11 cellular contexts compared by ENCODE assay signal in the genomic region with DNA sequence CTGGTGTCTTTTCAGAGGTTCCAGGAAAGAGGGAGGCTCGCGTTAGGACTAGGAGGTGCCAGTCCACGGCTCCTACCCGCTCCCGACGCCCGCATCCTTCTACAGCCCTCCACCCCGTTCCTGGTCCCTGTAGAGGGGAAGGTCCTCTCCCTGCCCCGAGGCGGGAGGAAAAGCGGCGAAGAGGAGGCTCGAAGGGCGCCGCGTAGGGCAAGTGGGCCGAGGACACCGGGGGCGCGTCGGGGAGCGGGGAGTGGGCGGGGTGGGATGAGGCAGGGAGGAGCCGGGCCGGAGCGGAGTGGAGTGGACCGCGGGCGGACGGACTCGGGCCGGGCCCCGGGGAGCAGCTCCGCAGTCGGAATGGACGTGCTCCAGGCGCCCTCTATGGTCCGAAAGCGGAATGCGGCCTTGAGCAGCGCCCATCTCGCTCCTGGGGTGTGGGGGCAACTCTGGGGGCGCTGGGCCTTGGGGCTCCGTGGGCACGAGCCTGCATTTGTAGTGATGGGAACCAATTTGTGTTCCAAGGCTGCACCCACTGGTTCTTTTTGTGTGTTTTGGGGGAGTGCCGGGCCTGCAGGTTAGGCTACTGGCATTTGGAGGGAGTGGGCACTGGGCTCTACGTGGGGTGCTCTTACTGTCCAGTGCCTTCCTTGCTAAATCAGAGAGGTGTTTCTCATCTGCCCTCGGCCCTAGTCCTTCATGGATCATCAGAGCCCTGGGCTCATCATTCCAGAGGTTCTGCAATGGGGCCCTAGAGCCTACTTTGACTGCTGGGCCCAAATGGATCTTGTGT. TPM values are rescaled to one million over a fixed set of nuclear protein-coding genes. Genes with fewer than 3 reads are reported as not detected.
DNase-seq lines count a peak whose midpoint lies in the region; ATAC-seq, FAIRE-seq and TF ChIP-seq lines count a peak whose summit lies in the region.
"Had no signal": no experiment of that assay in that cellular context is flagged by ENCODE, and none has a peak within 500 bp of the region (broad histone marks: within the 10 kb centered on the region; RNA-seq: fewer than 3 reads in every experiment).

No MANE protein-coding gene starts in this region.

- H3K9me3 ChIP-seq in endothelial cell of umbilical vein (replicated peaks; ENCODE audit: control insufficient read depth, insufficient read depth, low read length) (no peaks in the 10 kb centered on the region), upper lobe of left lung (no peaks in the 10 kb centered on the region)

- peaks cover 1% of the 10 kb centered on the region for H3K9me3 Mint-ChIP-seq in activated naive CD4-positive, alpha-beta T cell treated with anti-CD3 and anti-CD28 coated beads for 36 hours

- no peak overlapping the region for H3K4me2 ChIP-seq in endothelial cell of umbilical vein (ENCODE audit: insufficient read depth, low read length)

- intact Hi-C loops in activated naive CD4-positive, alpha-beta T cell treated with anti-CD3 and anti-CD28 coated beads for 36 hours (cut with micrococcal nuclease): loop anchor here (5.0 kb wide), 1 partner anchor 851 kb away; a partner anchor contains a TSS
- intact Hi-C loops in endothelial cell of umbilical vein (cut with micrococcal nuclease): no loop called here

- no peak overlapping the region for H3K9ac ChIP-seq in endothelial cell of umbilical vein (replicated peaks; ENCODE audit: extremely low read depth, insufficient read depth, low read length)

- WGBS in upper lobe of left lung, 2 donors: 21% methylated on average over 17 to 48 of the region's 48 CpGs

- H3K4me1 ChIP-seq in endothelial cell of umbilical vein (ENCODE audit: control insufficient read depth, extremely low read depth, insufficient read depth, low read length) (no peaks in the 10 kb centered on the region), upper lobe of left lung (peaks cover 0 to 23% (median 12%) of the 10 kb centered on the region in 4 donors)

- H3K36me3 ChIP-seq in endothelial cell of umbilical vein (ENCODE audit: control insufficient read depth in 2 of 2, extremely low read depth in 1 of 2, insufficient read depth in 2 of 2, low read length in 2 of 2): no peaks in the 10 kb centered on the region
- no peaks in the 10 kb centered on the region for H3K36me3 ChIP-seq in upper lobe of left lung

- H2AFZ ChIP-seq in endothelial cell of umbilical vein (ENCODE audit: low read depth, low read length): no peak overlapping the region

- no peaks in the 10 kb centered on the region for H3K9me1 ChIP-seq in endothelial cell of umbilical vein (replicated peaks; ENCODE audit: control insufficient read depth, extremely low read depth, insufficient read depth, low read length)

- H3K4me3 ChIP-seq in endothelial cell of umbilical vein (replicated peaks in 1 of 3; ENCODE audit: insufficient read depth in 1 of 3, low read depth in 1 of 3, low read length in 3 of 3) (no peak overlapping the region), upper lobe of left lung (peak overlapping the region in 1 of 4 donors; percentile 13)

- TF ChIP-seq EP300 in upper lobe of left lung (IDR thresholded peaks at IDR 0.05): no peak

- H3K4me3 Mint-ChIP-seq in activated naive CD4-positive, alpha-beta T cell treated with anti-CD3 and anti-CD28 coated beads for 36 hours: no peak overlapping the region

- TF ChIP-seq CTCF in endothelial cell of umbilical vein (IDR thresholded peaks at IDR 0.05; ENCODE audit: extremely low read depth in 1 of 2, insufficient read depth in 1 of 2, low read depth in 1 of 2, low read length in 2 of 2) (peak; percentile 28 to 52), upper lobe of left lung (IDR thresholded peaks at IDR 0.05) (peak in 4 of 6 experiments; percentile 28 to 59 (median 38))

- DNase-seq in activated naive CD4-positive, alpha-beta T cell treated with anti-CD3 and anti-CD28 coated beads for 36 hours: peak; percentile 19
- DNase-seq in activated naive CD4-positive, alpha-beta T cell (lab: John Stamatoyannopoulos, UW): no peak
- DNase-seq in endothelial cell of umbilical vein (ENCODE audit: low read depth, low spot score): no peak
- DNase-seq in mesenteric fat pad (ENCODE audit: low spot score): peak; percentile 89
- DNase-seq in upper lobe of left lung: peak in 1 of 2 donors; percentile 85
- no peak for DNase-seq in activated CD4-positive, CD25-positive, alpha-beta regulatory T cell treated with anti-CD3 and anti-CD28 coated beads, Interleukin-2, amount 50 U/mL, for 72 hours
- DNase-seq in NCI-H2081 (lab: John Stamatoyannopoulos, UW): no peak
- no peak for DNase-seq in cerebellar nuclear complex (lab: John Stamatoyannopoulos, UW)
- DNase-seq: activated CD4-positive, alpha-beta T cell treated with anti-CD3 and anti-CD28 coated beads for 48 hours; naive thymus-derived CD4-positive, alpha-beta T cell; NCI-H2227 treated with DMSO at 0.1 percent for 48 hours had no signal

- dilution Hi-C loops in endothelial cell of umbilical vein (cut with MboI; ENCODE audit: extremely low pct_ligation_motif_present, low sequenced_read_pairs): no loop called here

- peaks cover 8% of the 10 kb centered on the region for H3K4me1 Mint-ChIP-seq in activated naive CD4-positive, alpha-beta T cell treated with anti-CD3 and anti-CD28 coated beads for 36 hours (ENCODE audit: low read depth)

- H3K27me3 ChIP-seq in endothelial cell of umbilical vein (ENCODE audit: control insufficient read depth in 2 of 2, insufficient read depth in 2 of 2, low read length in 2 of 2): peaks cover 46 to 47% of the 10 kb centered on the region in 2 experiments
- peaks cover 0 to 32% (median 15%) of the 10 kb centered on the region in 4 donors for H3K27me3 ChIP-seq in upper lobe of left lung

- H3K27ac ChIP-seq in endothelial cell of umbilical vein (ENCODE audit: insufficient read depth, low read depth, low read length): no peak overlapping the region
- H3K27ac ChIP-seq in upper lobe of left lung: no peak overlapping the region

- CTCF ChIA-PET in activated naive CD4-positive, alpha-beta T cell treated with anti-CD3 and anti-CD28 coated beads for 36 hours (lab: Charles Lee): interaction anchor here (0.5 kb wide), 1 partner anchor 693 kb away, joined by 3 read pairs; no protein-coding TSS in a partner anchor
- CTCF ChIA-PET in endothelial cell of umbilical vein (lab: Charles Lee): interaction anchor here (1.0 kb wide), 1 partner anchor 1839 kb away, joined by 3 read pairs; no protein-coding TSS in a partner anchor

- no peak overlapping the region for H3K27ac Mint-ChIP-seq in activated naive CD4-positive, alpha-beta T cell treated with anti-CD3 and anti-CD28 coated beads for 36 hours
- H3K27ac Mint-ChIP-seq: naive thymus-derived CD4-positive, alpha-beta T cell had no signal

- H3K27me3 Mint-ChIP-seq in activated naive CD4-positive, alpha-beta T cell treated with anti-CD3 and anti-CD28 coated beads for 36 hours (ENCODE audit: low read depth): peaks cover 77% of the 10 kb centered on the region

- no peaks in the 10 kb centered on the region for H4K20me1 ChIP-seq in endothelial cell of umbilical vein (replicated peaks; ENCODE audit: control insufficient read depth, extremely low read depth, insufficient read depth, low read length)

- peak in 1 of 2 donors; percentile 74 for ATAC-seq in upper lobe of left lung (ENCODE audit: low FRiP score in 2 of 2)
- ATAC-seq: naive thymus-derived CD4-positive, alpha-beta T cell had no signal

- POLR2A ChIA-PET in endothelial cell of umbilical vein (lab: Charles Lee): no interaction called here

- no peaks in the 10 kb centered on the region for H3K79me2 ChIP-seq in endothelial cell of umbilical vein (ENCODE audit: control insufficient read depth, insufficient read depth, low read length)

- peaks cover 2% of the 10 kb centered on the region for H3K36me3 Mint-ChIP-seq in activated naive CD4-positive, alpha-beta T cell treated with anti-CD3 and anti-CD28 coated beads for 36 hours (ENCODE audit: low read depth)

- no TSS peak for BruUV-seq in endothelial cell of umbilical vein (replicated peaks; lab: Mats Ljungman, UMichigan)

- TF ChIP-seq POLR2A in endothelial cell of umbilical vein (IDR thresholded peaks at IDR 0.05; ENCODE audit: low read depth, low read length) (no peak), upper lobe of left lung (IDR thresholded peaks at IDR 0.05) (no peak)

- FAIRE-seq in endothelial cell of umbilical vein (lab: Jason Lieb, UNC): no peak

TF ChIP-seq in endothelial cell of umbilical vein, 7 proteins besides CTCF, POLR2A, EP300 and RAD21:
- TF ChIP-seq, protein P1, sequence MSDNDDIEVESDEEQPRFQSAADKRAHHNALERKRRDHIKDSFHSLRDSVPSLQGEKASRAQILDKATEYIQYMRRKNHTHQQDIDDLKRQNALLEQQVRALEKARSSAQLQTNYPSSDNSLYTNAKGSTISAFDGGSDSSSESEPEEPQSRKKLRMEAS (IDR thresholded peaks at IDR 0.05; ENCODE audit: insufficient read depth, insufficient read length): no peak
- TF ChIP-seq GATA2 (IDR thresholded peaks at IDR 0.05; ENCODE audit: insufficient read depth, insufficient read length, low read depth, low read length) (no peak), FOS (IDR thresholded peaks at IDR 0.05; ENCODE audit: borderline replicate concordance, insufficient read depth, low read length) (no peak), MYC (IDR thresholded peaks at IDR 0.05; ENCODE audit: low read depth, low read length) (no peak), EZH2 (IDR thresholded peaks at IDR 0.05; ENCODE audit: borderline replicate concordance, low read depth, low read length, severe bottlenecking) (no peak), POLR2AphosphoS5 (IDR thresholded peaks at IDR 0.05; ENCODE audit: insufficient read depth, low read depth, low read length) (no peak), JUN (IDR thresholded peaks at IDR 0.05; ENCODE audit: borderline replicate concordance, insufficient read depth, insufficient read length, low read depth) (no peak)
TF ChIP-seq in endothelial cell of umbilical vein: peak in this region for 0.

RNA-seq across cellular contexts. Expression of a gene that starts 7.3 kb away (rescaled TPM):
- not detected for total RNA-seq in activated naive CD4-positive, alpha-beta T cell treated with anti-CD3 and anti-CD28 coated beads for 36 hours
- not detected in 2 replicates for total RNA-seq in endothelial cell of umbilical vein
- polyA plus RNA-seq in endothelial cell of umbilical vein: not detected in 2 replicates
- not detected in 2 replicates for polyA plus RNA-seq in endothelial cell of umbilical vein (2011; cell fraction: cytosol; rRNA removed)
- not detected in 2 replicates for polyA plus RNA-seq in endothelial cell of umbilical vein (2011; cell fraction: nucleus; rRNA removed)
- polyA plus RNA-seq in endothelial cell of umbilical vein (2012): not detected in 2 replicates
- polyA minus RNA-seq in endothelial cell of umbilical vein: not detected in 2 replicates
- polyA minus RNA-seq in endothelial cell of umbilical vein (2011; cell fraction: cytosol; rRNA and poly(A)+ RNA removed): not detected
- polyA minus RNA-seq in endothelial cell of umbilical vein (2011; cell fraction: nucleus; rRNA and poly(A)+ RNA removed): not detected in 2 replicates
- total RNA-seq in mesenteric fat pad: not detected
- total RNA-seq in upper lobe of left lung: 10 to 100 TPM; 12.1 to 35.1 (median 18.2) TPM
- total RNA-seq: naive thymus-derived CD4-positive, alpha-beta T cell had no signal
- polyA plus RNA-seq: naive thymus-derived CD4-positive, alpha-beta T cell had no signal

Comparison
In these comparisons a context has a peak if more than half of its experiments do, and no peak if none do; other contexts are left out.
1. DNase-seq: peak in activated naive CD4-positive, alpha-beta T cell treated with anti-CD3 and anti-CD28 coated beads for 36 hours (single experiment) and mesenteric fat pad (single experiment); none in activated naive CD4-positive, alpha-beta T cell (0 of 4), endothelial cell of umbilical vein (single experiment), activated CD4-positive, CD25-positive, alpha-beta regulatory T cell treated with anti-CD3 and anti-CD28 coated beads, Interleukin-2, amount 50 U/mL, for 72 hours (single experiment), NCI-H2081 (0 of 2) and cerebellar nuclear complex (0 of 2).
2. RNA of a gene that starts 7.3 kb away (total RNA-seq): 12.1 to 35.1 TPM in upper lobe of left lung; not detected in endothelial cell of umbilical vein, not detected in mesenteric fat pad (single experiment) and not detected in activated naive CD4-positive, alpha-beta T cell treated with anti-CD3 and anti-CD28 coated beads for 36 hours; every median in the first group is over 10 times any median in the second.